Comparison of ENCODE assay signal across 11 cellular contexts in the genomic region with DNA sequence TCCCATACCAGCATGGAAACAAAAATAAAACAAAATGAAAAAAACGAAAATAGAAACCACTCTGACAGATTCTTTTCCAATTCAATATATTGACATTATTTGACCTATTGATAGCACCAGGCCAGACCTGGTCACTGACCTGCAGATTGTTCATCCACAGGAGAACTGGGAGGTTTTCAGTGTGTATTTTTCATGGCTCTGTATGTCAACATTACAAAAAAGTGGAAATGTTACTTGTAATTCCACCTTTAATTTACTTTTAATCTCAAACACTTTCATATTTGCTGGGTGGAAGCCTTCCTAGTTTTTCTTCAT. TPM values are rescaled to one million over a fixed set of nuclear protein-coding genes. Genes with fewer than 3 reads are reported as not detected.
A peak's percentile ranks its signal among the peaks of the same experiment; 100 is the strongest.
DNase-seq lines count a peak whose midpoint lies in the region; ATAC-seq and TF ChIP-seq lines count a peak whose summit lies in the region.
"Had no signal": no experiment of that assay in that cellular context is flagged by ENCODE, and none has a peak within 500 bp of the region (broad histone marks: within the 10 kb centered on the region; RNA-seq: fewer than 3 reads in every experiment).

No MANE protein-coding gene starts in this region.

- peaks cover 29% of the 10 kb centered on the region for H3K4me1 Mint-ChIP-seq in activated naive CD4-positive, alpha-beta T cell treated with anti-CD3 and anti-CD28 coated beads, Interleukin-2, amount 50 U/mL, for 24 hours
- peaks cover 16% of the 10 kb centered on the region for H3K4me1 Mint-ChIP-seq in type B pancreatic cell (ENCODE audit: unreplicated experiment)

- H3K36me3 ChIP-seq in effector memory CD4-positive, alpha-beta T cell (ENCODE audit: control insufficient read depth, insufficient read depth, low read length), result no peaks in the 10 kb centered on the region
- H3K36me3 ChIP-seq: ascending aorta, BE2C had no signal

- no peaks in the 10 kb centered on the region for H3K27me3 ChIP-seq in effector memory CD4-positive, alpha-beta T cell (replicated peaks; ENCODE audit: control insufficient read depth, insufficient read depth, low read length, poor library complexity, severe bottlenecking)
- H3K27me3 ChIP-seq: ascending aorta, BE2C had no signal

- H3K4me3 Mint-ChIP-seq in activated naive CD4-positive, alpha-beta T cell treated with anti-CD3 and anti-CD28 coated beads, Interleukin-2, amount 50 U/mL, for 24 hours, result peak overlapping the region; percentile 71
- no peak overlapping the region for H3K4me3 Mint-ChIP-seq in type B pancreatic cell

- peak overlapping the region; percentile 45 for H3K27ac ChIP-seq in effector memory CD4-positive, alpha-beta T cell (ENCODE audit: insufficient read depth, low read length, poor library complexity, severe bottlenecking)
- H3K27ac ChIP-seq: ascending aorta, parathyroid adenoma had no signal

- no peaks in the 10 kb centered on the region for H3K27me3 Mint-ChIP-seq in activated naive CD4-positive, alpha-beta T cell treated with anti-CD3 and anti-CD28 coated beads, Interleukin-2, amount 50 U/mL, for 24 hours
- H3K27me3 Mint-ChIP-seq in type B pancreatic cell, result peaks cover 7% of the 10 kb centered on the region

- H3K4me3 ChIP-seq in effector memory CD4-positive, alpha-beta T cell (ENCODE audit: insufficient read depth, low read depth, low read length, poor library complexity, severe bottlenecking), result no peak overlapping the region
- H3K4me3 ChIP-seq: ascending aorta had no signal

- H3K27ac Mint-ChIP-seq in activated naive CD4-positive, alpha-beta T cell treated with anti-CD3 and anti-CD28 coated beads, Interleukin-2, amount 50 U/mL, for 24 hours, result peak overlapping the region; percentile 80
- peak overlapping the region; percentile 34 for H3K27ac Mint-ChIP-seq in type B pancreatic cell

- TF ChIP-seq CTCF in type B pancreatic cell (conservative IDR thresholded peaks at IDR 0.05), result no peak

- no peaks in the 10 kb centered on the region for H3K36me3 Mint-ChIP-seq in activated naive CD4-positive, alpha-beta T cell treated with anti-CD3 and anti-CD28 coated beads, Interleukin-2, amount 50 U/mL, for 24 hours
- no peaks in the 10 kb centered on the region for H3K36me3 Mint-ChIP-seq in type B pancreatic cell

- peaks cover 38% of the 10 kb centered on the region for H3K4me1 ChIP-seq in effector memory CD4-positive, alpha-beta T cell (ENCODE audit: control insufficient read depth, insufficient read depth, low read length, poor library complexity, severe bottlenecking)
- H3K4me1 ChIP-seq: ascending aorta, BE2C had no signal

- no peaks in the 10 kb centered on the region for H3K9me3 Mint-ChIP-seq in activated naive CD4-positive, alpha-beta T cell treated with anti-CD3 and anti-CD28 coated beads, Interleukin-2, amount 50 U/mL, for 24 hours
- H3K9me3 Mint-ChIP-seq in type B pancreatic cell, result no peaks in the 10 kb centered on the region

- no peak for DNase-seq in activated naive CD4-positive, alpha-beta T cell (lab: John Stamatoyannopoulos, UW)
- DNase-seq in effector memory CD4-positive, alpha-beta T cell, result no peak
- no peak for DNase-seq in type B pancreatic cell (ENCODE audit: extremely low spot score, unreplicated experiment)
- DNase-seq in stimulated activated naive CD4-positive, alpha-beta T cell treated with Interleukin-2 at 50 U/mL for 16 hours (lab: John Stamatoyannopoulos, UW), result no peak
- DNase-seq in SW 1271 (lab: John Stamatoyannopoulos, UW), result no peak
- no peak for DNase-seq in islet precursor cell
- DNase-seq: BE2C had no signal

- peak; percentile 6 for ATAC-seq in HG03558 (IDR thresholded peaks at IDR 0.05; ENCODE audit: extremely low read depth, unreplicated experiment)

- H3K9me3 ChIP-seq in effector memory CD4-positive, alpha-beta T cell (ENCODE audit: control insufficient read depth, low read length), result no peaks in the 10 kb centered on the region
- H3K9me3 ChIP-seq: ascending aorta, BE2C had no signal

RNA-seq across cellular contexts. Expression of a gene that starts 2.9 kb away (rescaled TPM):
- total RNA-seq in type B pancreatic cell (ENCODE audit: low replicate concordance), result 2.4 and 8.0 TPM in 2 replicates
- total RNA-seq: ascending aorta had no signal

RNA-seq across cellular contexts. Expression of a gene that starts 43.0 kb away (rescaled TPM):
- 30.7 and 36.6 TPM in 2 replicates for total RNA-seq in type B pancreatic cell (ENCODE audit: low replicate concordance)

RNA-seq across cellular contexts. Expression of a gene that starts 55.3 kb away (rescaled TPM):
- 60.8 and 87.9 TPM in 2 replicates for total RNA-seq in type B pancreatic cell (ENCODE audit: low replicate concordance)
